Comparison of ENCODE assay signal across 14 cellular contexts in genomic region chr6:149109397-149110070, GRCh38.
"Had no signal": no experiment of that assay in that cellular context is flagged by ENCODE, and none has a peak within 500 bp of the region (broad histone marks: within the 10 kb centered on the region; RNA-seq: fewer than 3 reads in every experiment).

No MANE protein-coding gene starts in this region.

- H3K27ac ChIP-seq: gastroesophageal sphincter, transverse colon, vagina, WERI-Rb-1 had no signal

- H3K9me3 ChIP-seq: transverse colon, vagina had no signal

- H3K4me1 ChIP-seq: gastroesophageal sphincter, transverse colon, vagina had no signal

- H3K27me3 ChIP-seq: gastroesophageal sphincter, transverse colon, vagina had no signal

- H3K36me3 ChIP-seq: gastroesophageal sphincter, transverse colon, vagina, WERI-Rb-1 had no signal

- DNase-seq: activated CD4-positive, alpha-beta T cell treated with anti-CD3 and anti-CD28 coated beads, Interleukin-2, amount 50 U/mL, for 48 hours; activated effector memory CD4-positive, alpha-beta T cell treated with Interleukin-2 at 50 U/mL for 16 hours; activated naive CD4-positive, alpha-beta T cell treated with anti-CD3 and anti-CD28 coated beads, Interleukin-2, amount 50 U/mL, for 16 hours; activated T-cell treated with anti-CD3 and anti-CD28 coated beads, Interleukin-2, amount 50 U/mL, for 4 hours; left cardiac atrium; midbrain; stimulated activated naive CD8-positive, alpha-beta T cell treated with anti-CD3 and anti-CD28 coated beads, Interleukin-15, Interleukin-2, amounts not matched to agents 100 U/mL and 50 U/mL, for 24 hours; transverse colon; WERI-Rb-1 had no signal

- ATAC-seq: activated T-cell treated with anti-CD3 and anti-CD28 coated beads, Interleukin-2, amount 50 U/mL, for 4 hours; gastroesophageal sphincter; left cardiac atrium; sciatic nerve; stimulated activated naive CD8-positive, alpha-beta T cell treated with anti-CD3 and anti-CD28 coated beads, Interleukin-15, Interleukin-2, amounts not matched to agents 100 U/mL and 50 U/mL, for 24 hours had no signal

- H3K4me3 ChIP-seq: gastroesophageal sphincter, lung, transverse colon, vagina had no signal

- FAIRE-seq: endometrium had no signal
